In genomic region chr2:54430649-54431048, GRCh38 we compare ENCODE assay signal across 21 cellular contexts. TPM values are rescaled to one million over a fixed set of nuclear protein-coding genes. Genes with fewer than 3 reads are reported as not detected.
DNase-seq lines count a peak whose midpoint lies in the region; ATAC-seq and TF ChIP-seq lines count a peak whose summit lies in the region.
"Had no signal": no experiment of that assay in that cellular context is flagged by ENCODE, and none has a peak within 500 bp of the region (broad histone marks: within the 10 kb centered on the region; RNA-seq: fewer than 3 reads in every experiment).

No MANE protein-coding gene starts in this region.

- DNase-seq in adrenal gland, result no peak
- DNase-seq in Right ventricle myocardium superior, result no peak
- no peak for DNase-seq in tibial artery
- no peak for DNase-seq in CD14-positive monocyte (ENCODE audit: low spot score)
- no peak for DNase-seq in MM.1S
- no peak for DNase-seq in Calu3
- DNase-seq: activated CD4-positive, alpha-beta memory T cell treated with anti-CD3 and anti-CD28 coated beads, Interleukin-2, amount 10 ng/mL, durations not matched to agents 7 days and 5 days; activated T-cell treated with anti-CD3 and anti-CD28 coated beads, Interleukin-2, amount 50 U/mL, for 48 hours; brain microvascular endothelial cell; COR-L47; kidney glomerular epithelial cell; NCI-H1048; NCI-H2081 treated with DMSO at 0.1 percent for 48 hours; NCI-H524; pancreas; stimulated activated naive CD4-positive, alpha-beta T cell treated with Interleukin-2 at 50 U/mL for 16 hours had no signal

- H3K9me3 Mint-ChIP-seq in CD14-positive monocyte, result peaks cover 0 to 7% (median 0%) of the 10 kb centered on the region in 7 donors
- no peaks in the 10 kb centered on the region for H3K9me3 Mint-ChIP-seq in Calu3 (ENCODE audit: low read depth, unreplicated experiment)
- H3K9me3 Mint-ChIP-seq: activated CD4-positive, alpha-beta memory T cell treated with anti-CD3 and anti-CD28 coated beads, Interleukin-2, amount 10 ng/mL, durations not matched to agents 7 days and 5 days; activated naive CD4-positive, alpha-beta T cell treated with anti-CD3 and anti-CD28 coated beads, Interleukin-2, amount 50 U/mL, for 72 hours; IgD-negative memory B cell; WTC11 had no signal

- H3K4me3 ChIP-seq in adrenal gland, result no peak overlapping the region
- H3K4me3 ChIP-seq in muscle layer of duodenum (ENCODE audit: low read depth in 1 of 2, low read length in 2 of 2), result no peak overlapping the region
- no peak overlapping the region for H3K4me3 ChIP-seq in tibial artery
- H3K4me3 ChIP-seq in MM.1S (ENCODE audit: low read length), result no peak overlapping the region
- H3K4me3 ChIP-seq: pancreas had no signal

- intact Hi-C loops in adrenal gland (cut with DNase I) (loop anchor here in 1 of 2 donors (10.0 kb wide), 1 partner anchor 86 kb away; no protein-coding TSS in a partner anchor), Right ventricle myocardium superior (cut with DNase I) (no loop called here), tibial artery (cut with DNase I; ENCODE audit: low total_unique reads) (no loop called here), CD14-positive monocyte (cut with micrococcal nuclease) (no loop called here), Calu3 (cut with micrococcal nuclease; ENCODE audit: unreplicated experiment) (no loop called here)

- H3K4me3 Mint-ChIP-seq in CD14-positive monocyte, result no peak overlapping the region
- no peak overlapping the region for H3K4me3 Mint-ChIP-seq in Calu3 (ENCODE audit: low read depth, unreplicated experiment)
- H3K4me3 Mint-ChIP-seq: activated CD4-positive, alpha-beta memory T cell treated with anti-CD3 and anti-CD28 coated beads, Interleukin-2, amount 10 ng/mL, durations not matched to agents 7 days and 5 days; IgD-negative memory B cell; WTC11 had no signal

- BruUV-seq in Calu3 (replicated peaks; lab: Mats Ljungman, UMichigan), result no TSS peak

- 68 to 85% (median 73%) methylated on average over 5 of the region's 5 CpGs for WGBS in adrenal gland, 4 donors

- no peaks in the 10 kb centered on the region for H3K9me2 ChIP-seq in MM.1S (replicated peaks; ENCODE audit: insufficient read depth, low read length)

- peaks cover 15% of the 10 kb centered on the region for H3K4me1 Mint-ChIP-seq in CD14-positive monocyte
- no peaks in the 10 kb centered on the region for H3K4me1 Mint-ChIP-seq in Calu3 (ENCODE audit: low read depth, unreplicated experiment)
- H3K4me1 Mint-ChIP-seq: WTC11 had no signal

- no peak overlapping the region for H3K9ac ChIP-seq in MM.1S (ENCODE audit: low read length)

- no peak for TF ChIP-seq POLR2A in adrenal gland (IDR thresholded peaks at IDR 0.05)

- H3K36me3 Mint-ChIP-seq in CD14-positive monocyte, result no peaks in the 10 kb centered on the region
- H3K36me3 Mint-ChIP-seq in Calu3 (ENCODE audit: insufficient read depth, unreplicated experiment), result no peaks in the 10 kb centered on the region
- H3K36me3 Mint-ChIP-seq: activated naive CD4-positive, alpha-beta T cell treated with anti-CD3 and anti-CD28 coated beads, Interleukin-2, amount 50 U/mL, for 72 hours; IgD-negative memory B cell; WTC11 had no signal

- no peak overlapping the region for H2AFZ ChIP-seq in MM.1S (ENCODE audit: low read length)

- H3K9me3 ChIP-seq in adrenal gland (replicated peaks in 1 of 3), result no peaks in the 10 kb centered on the region
- H3K9me3 ChIP-seq in muscle layer of duodenum (ENCODE audit: control insufficient read depth in 1 of 2, low read length in 2 of 2), result no peaks in the 10 kb centered on the region
- H3K9me3 ChIP-seq in tibial artery, result no peaks in the 10 kb centered on the region
- H3K9me3 ChIP-seq in MM.1S (replicated peaks; ENCODE audit: insufficient read depth, low read length), result no peaks in the 10 kb centered on the region
- H3K9me3 ChIP-seq: pancreas had no signal

- H4K20me1 ChIP-seq in MM.1S (ENCODE audit: insufficient read depth, low read length), result no peaks in the 10 kb centered on the region

- H3K36me3 ChIP-seq in adrenal gland (replicated peaks in 1 of 2) (no peaks in the 10 kb centered on the region), muscle layer of duodenum (ENCODE audit: control insufficient read depth in 1 of 2, insufficient read depth in 2 of 2, low read length in 2 of 2) (no peaks in the 10 kb centered on the region), tibial artery (no peaks in the 10 kb centered on the region), MM.1S (replicated peaks; ENCODE audit: insufficient read depth, low read length) (no peaks in the 10 kb centered on the region)
- H3K36me3 ChIP-seq: brain microvascular endothelial cell, pancreas had no signal

- TF ChIP-seq CTCF in adrenal gland (IDR thresholded peaks at IDR 0.05) (no peak), tibial artery (IDR thresholded peaks at IDR 0.05) (no peak), CD14-positive monocyte (IDR thresholded peaks at IDR 0.05) (no peak), MM.1S (IDR thresholded peaks at IDR 0.05; ENCODE audit: low read length) (no peak), Calu3 (IDR thresholded peaks at IDR 0.05; ENCODE audit: unreplicated experiment) (no peak)

- H3K27ac ChIP-seq in adrenal gland (peak overlapping the region in 4 of 5 donors; percentile 33 to 62 (median 48)), muscle layer of duodenum (ENCODE audit: low read length) (peak overlapping the region; percentile 48), tibial artery (peak overlapping the region; percentile 59 to 62), MM.1S (ENCODE audit: low read length) (no peak overlapping the region)
- H3K27ac ChIP-seq: brain microvascular endothelial cell, pancreas had no signal

- ATAC-seq in Right ventricle myocardium superior (ENCODE audit: poor library complexity), result peak; percentile 38
- ATAC-seq in GM18858 (IDR thresholded peaks at IDR 0.05; ENCODE audit: unreplicated experiment), result no peak
- ATAC-seq: activated naive CD4-positive, alpha-beta T cell treated with anti-CD3 and anti-CD28 coated beads, Interleukin-2, amount 50 U/mL, for 72 hours; pancreas; WTC11 had no signal

- no peak overlapping the region for H3K4me2 ChIP-seq in MM.1S (ENCODE audit: low read depth, low read length)

- H3K79me2 ChIP-seq in MM.1S (ENCODE audit: low read length), result no peaks in the 10 kb centered on the region

- H3K27ac Mint-ChIP-seq in CD14-positive monocyte (no peak overlapping the region), Calu3 (ENCODE audit: unreplicated experiment) (no peak overlapping the region)
- H3K27ac Mint-ChIP-seq: activated CD4-positive, alpha-beta memory T cell treated with anti-CD3 and anti-CD28 coated beads, Interleukin-2, amount 10 ng/mL, durations not matched to agents 7 days and 5 days; IgD-negative memory B cell; WTC11 had no signal

- H3K27me3 Mint-ChIP-seq in CD14-positive monocyte (ENCODE audit: low read depth in 3 of 3) (peaks cover 0 to 1% (median 1%) of the 10 kb centered on the region in 3 donors), Calu3 (ENCODE audit: unreplicated experiment) (no peaks in the 10 kb centered on the region)
- H3K27me3 Mint-ChIP-seq: activated CD4-positive, alpha-beta memory T cell treated with anti-CD3 and anti-CD28 coated beads, Interleukin-2, amount 10 ng/mL, durations not matched to agents 7 days and 5 days had no signal

- CTCF ChIA-PET in Calu3 (lab: Charles Lee), result no interaction called here

- no peaks in the 10 kb centered on the region for H3K27me3 ChIP-seq in adrenal gland
- no peaks in the 10 kb centered on the region for H3K27me3 ChIP-seq in muscle layer of duodenum (ENCODE audit: low read depth, low read length)
- H3K27me3 ChIP-seq in tibial artery, result no peaks in the 10 kb centered on the region
- H3K27me3 ChIP-seq in MM.1S (replicated peaks; ENCODE audit: insufficient read depth, low read length), result no peaks in the 10 kb centered on the region
- H3K27me3 ChIP-seq: brain microvascular endothelial cell, pancreas had no signal

- no peaks in the 10 kb centered on the region for H3F3A ChIP-seq in MM.1S (ENCODE audit: insufficient read depth, low read length)

- no peaks in the 10 kb centered on the region for H3K4me1 ChIP-seq in adrenal gland (replicated peaks in 1 of 2)
- H3K4me1 ChIP-seq in muscle layer of duodenum (ENCODE audit: control insufficient read depth in 1 of 2, insufficient read depth in 2 of 2, low read length in 2 of 2), result peaks cover 6 to 14% of the 10 kb centered on the region in 2 donors
- H3K4me1 ChIP-seq in tibial artery, result peaks cover 0 to 40% (median 14%) of the 10 kb centered on the region in 4 donors
- H3K4me1 ChIP-seq in MM.1S (ENCODE audit: low read length), result no peaks in the 10 kb centered on the region

RNA-seq across cellular contexts. Expression of gene SPTBN1, which starts 25.5 kb away (rescaled TPM):
- total RNA-seq in adrenal gland (100 to 1,000 TPM; 455 to 653 (median 569) TPM), Right ventricle myocardium superior (391 TPM), Calu3 (2022) (611 and 687 TPM in 2 replicates)
- polyA plus RNA-seq in adrenal gland (100 to 1,000 TPM in 2 of 3 donors, 10 to 100 TPM in 1; 72.9 to 318 (median 134) TPM), CD14-positive monocyte (1 to 10 TPM in 1 of 2 donors, under 1 TPM in 1; 0.79 to 1.7 TPM)
